ENCODE assay signal across 8 cellular contexts in genomic region chr16:21646721-21647561, GRCh38. TPM values are rescaled to one million over a fixed set of nuclear protein-coding genes. Genes with fewer than 3 reads are reported as not detected.
DNase-seq lines count a peak whose midpoint lies in the region; ATAC-seq lines count a peak whose summit lies in the region.

No MANE protein-coding gene starts in this region.

- H3K4me2 ChIP-seq in neuronal stem cell (ENCODE audit: insufficient read depth, low read length, poor library complexity, severe bottlenecking): no peak overlapping the region

- H2AFZ ChIP-seq in neuronal stem cell (ENCODE audit: low read length): no peak overlapping the region

- H3K18ac ChIP-seq in neuronal stem cell (ENCODE audit: low read length): no peak overlapping the region

- peak overlapping the region; percentile 8 for H3K4me3 ChIP-seq in effector memory CD4-positive, alpha-beta T cell (ENCODE audit: insufficient read depth, low read depth, low read length, poor library complexity, severe bottlenecking)
- no peak overlapping the region for H3K4me3 ChIP-seq in neuronal stem cell (ENCODE audit: low read length in 2 of 2)

- no peak overlapping the region for H2BK12ac ChIP-seq in neuronal stem cell (ENCODE audit: low read length)

- ATAC-seq in GM18519 (IDR thresholded peaks at IDR 0.05; ENCODE audit: low FRiP score, unreplicated experiment) (peak; percentile 75), HG02852 (IDR thresholded peaks at IDR 0.05; ENCODE audit: unreplicated experiment) (peak; percentile 78)

- peak overlapping the region; percentile 67 for H3K27ac ChIP-seq in effector memory CD4-positive, alpha-beta T cell (ENCODE audit: insufficient read depth, low read length, poor library complexity, severe bottlenecking)
- no peak overlapping the region for H3K27ac ChIP-seq in neuronal stem cell (replicated peaks; ENCODE audit: low read length)

- H3K79me1 ChIP-seq in neuronal stem cell (ENCODE audit: low read depth, low read length): no peaks in the 10 kb centered on the region

- H3K9me3 ChIP-seq in effector memory CD4-positive, alpha-beta T cell (ENCODE audit: control insufficient read depth, low read length): no peaks in the 10 kb centered on the region
- H3K9me3 ChIP-seq in neuronal stem cell (replicated peaks in 1 of 2; ENCODE audit: control insufficient read depth in 2 of 2, insufficient read depth in 1 of 2, low read depth in 1 of 2, low read length in 2 of 2): no peaks in the 10 kb centered on the region

- no peaks in the 10 kb centered on the region for H3K36me3 ChIP-seq in effector memory CD4-positive, alpha-beta T cell (ENCODE audit: control insufficient read depth, insufficient read depth, low read length)
- peaks cover 2 to 41% of the 10 kb centered on the region in 2 donors for H3K36me3 ChIP-seq in neuronal stem cell (replicated peaks in 1 of 2; ENCODE audit: control insufficient read depth in 2 of 2, insufficient read depth in 2 of 2, low read length in 2 of 2)

- no peak overlapping the region for H4K91ac ChIP-seq in neuronal stem cell (ENCODE audit: low read depth, low read length, poor library complexity)

- WGBS in neuronal stem cell (ENCODE audit: extremely low coverage in 2 of 2, insufficient read length in 2 of 2, insufficient replicate concordance in 1 of 2), 2 donors: no CpG with 5 or more reads among the region's 18 CpGs

- H2BK5ac ChIP-seq in neuronal stem cell (ENCODE audit: low read length): no peak overlapping the region

- no peak overlapping the region for H2BK15ac ChIP-seq in neuronal stem cell (ENCODE audit: low read length)

- H2BK120ac ChIP-seq in neuronal stem cell (ENCODE audit: low read depth, low read length): no peak overlapping the region

- H3K23ac ChIP-seq in neuronal stem cell (ENCODE audit: low read depth, low read length, poor library complexity): no peak overlapping the region

- H3K14ac ChIP-seq in neuronal stem cell (ENCODE audit: low read length): no peak overlapping the region

- H2AK5ac ChIP-seq in neuronal stem cell (ENCODE audit: low read depth, low read length): no peak overlapping the region

- no peak overlapping the region for H3K4ac ChIP-seq in neuronal stem cell (ENCODE audit: low read length)

- H3K27me3 ChIP-seq in effector memory CD4-positive, alpha-beta T cell (replicated peaks; ENCODE audit: control insufficient read depth, insufficient read depth, low read length, poor library complexity, severe bottlenecking): no peaks in the 10 kb centered on the region
- no peaks in the 10 kb centered on the region for H3K27me3 ChIP-seq in neuronal stem cell (ENCODE audit: control insufficient read depth in 3 of 3, insufficient read depth in 3 of 3, low read depth in 1 of 3, low read length in 3 of 3)

- H3K4me1 ChIP-seq in effector memory CD4-positive, alpha-beta T cell (ENCODE audit: control insufficient read depth, insufficient read depth, low read length, poor library complexity, severe bottlenecking): peaks cover 48% of the 10 kb centered on the region
- no peaks in the 10 kb centered on the region for H3K4me1 ChIP-seq in neuronal stem cell (ENCODE audit: control insufficient read depth in 2 of 2, insufficient read depth in 1 of 2, low read depth in 1 of 2, low read length in 2 of 2)

- no peak overlapping the region for H4K8ac ChIP-seq in neuronal stem cell (ENCODE audit: low read depth, low read length)

- peak; percentile 37 to 61 (median 50) for DNase-seq in activated CD4-positive, CD25-positive, alpha-beta regulatory T cell (lab: John Stamatoyannopoulos, UW)
- DNase-seq in effector memory CD4-positive, alpha-beta T cell: peak; percentile 52 to 63 (median 61)
- DNase-seq in stimulated activated CD8-positive, alpha-beta memory T cell treated with anti-CD3 and anti-CD28 coated beads, Interleukin-7, amount 100 ng/mL, for 4 hours (ENCODE audit: low read depth in 2 of 2): peak; percentile 71 to 77
- DNase-seq in neuronal stem cell (ENCODE audit: low spot score) (no peak), NCI-H2107 treated with DMSO at 0.1 percent for 48 hours (lab: John Stamatoyannopoulos, UW; ENCODE audit: unreplicated experiment) (no peak), SW 1271 (lab: John Stamatoyannopoulos, UW) (no peak)

- no peak overlapping the region for H3K9ac ChIP-seq in neuronal stem cell (ENCODE audit: low read depth, low read length, poor library complexity)

RNA-seq across cellular contexts. Expression of gene IGSF6, which starts 5.5 kb away (rescaled TPM):
- polyA plus RNA-seq in neuronal stem cell (2013, experiment 1 of 2): not detected
- not detected for polyA plus RNA-seq in neuronal stem cell (2013, experiment 2 of 2)

RNA-seq across cellular contexts. Expression of gene OTOA, which starts 16.8 kb away (rescaled TPM):
- polyA plus RNA-seq in neuronal stem cell (2013, experiment 1 of 2): 1.8 TPM
- polyA plus RNA-seq in neuronal stem cell (2013, experiment 2 of 2): 2.1 TPM

RNA-seq across cellular contexts. Expression of gene METTL9, which starts 47.6 kb away (rescaled TPM):
- 168 TPM for polyA plus RNA-seq in neuronal stem cell (2013, experiment 1 of 2)
- 167 TPM for polyA plus RNA-seq in neuronal stem cell (2013, experiment 2 of 2)

Comparison
In these comparisons a context has a peak if more than half of its experiments do, and no peak if none do; other contexts are left out.
1. DNase-seq: peak in activated CD4-positive, CD25-positive, alpha-beta regulatory T cell (4 of 4), effector memory CD4-positive, alpha-beta T cell (3 of 3) and stimulated activated CD8-positive, alpha-beta memory T cell treated with anti-CD3 and anti-CD28 coated beads, Interleukin-7, amount 100 ng/mL, for 4 hours (2 of 2); none in neuronal stem cell (single experiment), NCI-H2107 treated with DMSO at 0.1 percent for 48 hours (single experiment) and SW 1271 (0 of 2).